ENCODE assay signal across 18 cellular contexts in the genomic region with DNA sequence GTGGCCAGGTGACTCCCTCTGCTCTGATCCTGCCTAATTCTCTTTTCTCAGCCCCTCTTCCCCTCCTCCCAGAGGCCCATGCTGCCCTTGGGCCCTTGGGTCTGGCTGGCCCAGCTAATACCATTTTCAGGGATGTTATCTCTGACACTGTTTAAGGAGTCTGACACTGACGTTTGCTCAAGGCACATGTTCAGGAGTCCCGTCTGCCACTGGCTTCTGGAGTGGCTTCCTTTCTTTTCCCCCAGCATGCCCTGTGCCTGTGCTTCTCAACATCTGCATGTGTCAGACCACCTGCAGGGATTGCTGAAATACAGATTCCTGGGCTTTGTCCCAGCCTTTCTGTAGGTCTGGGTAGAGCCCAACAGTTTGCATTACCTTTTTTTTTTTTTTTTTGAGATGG.
DNase-seq lines count a peak whose midpoint lies in the region; ATAC-seq, FAIRE-seq and TF ChIP-seq lines count a peak whose summit lies in the region.
"Had no signal": no experiment of that assay in that cellular context is flagged by ENCODE, and none has a peak within 500 bp of the region (broad histone marks: within the 10 kb centered on the region; RNA-seq: fewer than 3 reads in every experiment).

No MANE protein-coding gene starts in this region.

- CTCF ChIA-PET in H1 (lab: Charles Lee; ENCODE audit: partially characterized antibody) = interaction anchor here (0.6 to 0.7 kb wide), 3 partner anchors 20 to 48 kb away, joined by 3 to 4 read pairs (median 3); no protein-coding TSS in a partner anchor

- H3K18ac ChIP-seq in H1 (ENCODE audit: extremely low read depth, low read length) = no peak overlapping the region; the same call in 1 of the 2 replicates

- POLR2A ChIA-PET in H1 (lab: Charles Lee; ENCODE audit: partially characterized antibody) = interaction anchor here (1.2 kb wide), 1 partner anchor 104 kb away, joined by 3 read pairs; no protein-coding TSS in a partner anchor

- no peak for TF ChIP-seq POLR2A in H1 (IDR thresholded peaks at IDR 0.05; ENCODE audit: control extremely low read depth in 1 of 2, low read depth in 2 of 2, low read length in 2 of 2)

- no peak for ATAC-seq in GM18873 (IDR thresholded peaks at IDR 0.05; ENCODE audit: low FRiP score, unreplicated experiment)
- ATAC-seq: GM12878, HepG2 had no signal

- H2BK120ac ChIP-seq in H1 (replicated peaks; ENCODE audit: low read depth, low read length) = no peak overlapping the region

- intact Hi-C loops in posterior vena cava (cut with DNase I) = no loop called here

- no peak overlapping the region for H3K23ac ChIP-seq in H1 (ENCODE audit: insufficient read length)

- H3K36me3 ChIP-seq in H7 (replicated peaks; ENCODE audit: control insufficient read depth, insufficient read depth, low read length) (no peaks in the 10 kb centered on the region), H1 (ENCODE audit: control insufficient read depth in 2 of 4, insufficient read depth in 4 of 4, low read length in 3 of 4) (no peaks in the 10 kb centered on the region)

- no peak overlapping the region for H3K4ac ChIP-seq in H1 (replicated peaks; ENCODE audit: insufficient read length, low read depth, low read length)

- peaks cover 0 to 1% of the 10 kb centered on the region in 2 experiments for H4K20me1 ChIP-seq in H1 (replicated peaks in 1 of 2; ENCODE audit: control insufficient read depth in 1 of 2, insufficient read depth in 2 of 2, low read length in 2 of 2)

- H3K56ac ChIP-seq in H1 (replicated peaks; ENCODE audit: insufficient read length, low read depth, low read length) = no peak overlapping the region

- WGBS in H1 (ENCODE audit: extremely low coverage in 1 of 2, insufficient coverage in 1 of 2, insufficient read length in 1 of 2, insufficient replicate concordance in 2 of 2, low coverage in 1 of 2, low lambda C conversion rate in 2 of 2, missing lambda C conversion rate in 1 of 2), 2 experiments = 72% methylated on average over 2 of the region's 2 CpGs; no CpG with 5 or more reads in 1 of the 2 experiments

- no peak overlapping the region for H2AFZ ChIP-seq in H1 (ENCODE audit: low read length)

- H2BK5ac ChIP-seq in H1 (ENCODE audit: low read depth, low read length) = no peak overlapping the region

- H2BK20ac ChIP-seq in H1 (ENCODE audit: low read length) = no peak overlapping the region

- H2BK15ac ChIP-seq in H1 (ENCODE audit: low read length) = peak overlapping the region; percentile 61; the same call in 1 of the 2 replicates

- no peak for TF ChIP-seq CTCF in H1 (IDR thresholded peaks at IDR 0.05; ENCODE audit: control extremely low read depth in 1 of 3, insufficient read depth in 1 of 3, low read depth in 1 of 3, low read length in 3 of 3)

- FAIRE-seq in H1 (lab: Jason Lieb, UNC) = no peak
- FAIRE-seq: GM12878, GM18507, HepG2, HTR-8/SVneo had no signal

- H2BK12ac ChIP-seq in H1 (ENCODE audit: low read depth, low read length) = no peak overlapping the region

- TF ChIP-seq EP300 in H1 (IDR thresholded peaks at IDR 0.05; ENCODE audit: borderline replicate concordance in 1 of 2, low read depth in 2 of 2, low read length in 2 of 2) = no peak

- no peaks in the 10 kb centered on the region for H3K79me2 ChIP-seq in H1 (ENCODE audit: control insufficient read depth in 1 of 2, insufficient read depth in 2 of 2, low read length in 2 of 2)

- H3K79me1 ChIP-seq in H1 (ENCODE audit: low read depth, low read length) = no peaks in the 10 kb centered on the region

- no peak overlapping the region for H2AK5ac ChIP-seq in H1 (ENCODE audit: low read depth, low read length)

- no peaks in the 10 kb centered on the region for H3K23me2 ChIP-seq in H1 (ENCODE audit: low read depth, low read length)

- H3K4me3 ChIP-seq in H7 (ENCODE audit: insufficient read depth, low read depth, low read length) (no peak overlapping the region), H1 (ENCODE audit: extremely low read depth in 1 of 4, insufficient read depth in 2 of 4, low read depth in 3 of 4, low read length in 4 of 4) (no peak overlapping the region)
- H3K4me3 ChIP-seq: GM12878 had no signal

- H3K14ac ChIP-seq in H1 (ENCODE audit: insufficient read length) = no peak overlapping the region

- H3K27me3 ChIP-seq in H7 (ENCODE audit: control insufficient read depth, insufficient read depth, low read length) (no peaks in the 10 kb centered on the region), H1 (replicated peaks in 1 of 4; ENCODE audit: control insufficient read depth in 3 of 4, extremely low read depth in 1 of 4, insufficient read depth in 3 of 4, low read length in 3 of 4) (no peaks in the 10 kb centered on the region)

- no peaks in the 10 kb centered on the region for H3K9me3 ChIP-seq in H1 (ENCODE audit: insufficient read depth in 2 of 2, low read depth in 1 of 2, low read length in 1 of 2)

- no peak overlapping the region for H4K91ac ChIP-seq in H1 (replicated peaks; ENCODE audit: insufficient read length, low read length)

- TF ChIP-seq RAD21 in H1 (IDR thresholded peaks at IDR 0.05 in 1 of 2, conservative IDR thresholded peaks at IDR 0.05 in 1 of 2; ENCODE audit: low read depth in 2 of 2, low read length in 2 of 2) = no peak

- H3K4me1 ChIP-seq in H1 (replicated peaks in 1 of 4; ENCODE audit: control insufficient read depth in 3 of 4, insufficient read depth in 4 of 4, low read length in 3 of 4) = peaks cover 0 to 6% (median 3%) of the 10 kb centered on the region in 4 experiments; a peak in 4 of 7 replicates

- DNase-seq in activated CD8-positive, alpha-beta memory T cell treated with anti-CD3 and anti-CD28 coated beads, Interleukin-2, amount 50 U/mL, for 4 hours = peak; percentile 8
- no peak for DNase-seq in activated CD8-positive, alpha-beta memory T cell treated with anti-CD3 and anti-CD28 coated beads for 24 hours
- DNase-seq in H7 (peak; percentile 11), H1 (ENCODE audit: low read depth in 1 of 2, low spot score in 2 of 2) (no peak), posterior vena cava (ENCODE audit: low spot score) (peak; percentile 36), NCI-H524 (lab: John Stamatoyannopoulos, UW) (no peak), NCI-H345 (lab: John Stamatoyannopoulos, UW) (no peak)
- DNase-seq: Calu3; CD4-positive, CD25-positive, alpha-beta regulatory T cell; DMS 273 treated with DMSO at 0.1 percent for 48 hours; GOT3; HCEC 1CT had no signal

- H3K27ac ChIP-seq in H1 (ENCODE audit: low read depth, low read length) = no peak overlapping the region
- H3K27ac ChIP-seq: 22Rv1 had no signal

- H4K8ac ChIP-seq in H1 (ENCODE audit: extremely low read depth, insufficient read depth, low read length) = no peak overlapping the region

- no peak overlapping the region for H4K5ac ChIP-seq in H1 (ENCODE audit: insufficient read length, low read depth, low read length)

- no peak overlapping the region for H3K4me2 ChIP-seq in H1 (ENCODE audit: insufficient read depth in 1 of 2, low read depth in 2 of 2, low read length in 2 of 2)

- H3K9ac ChIP-seq in H1 (replicated peaks in 1 of 4; ENCODE audit: extremely low read depth in 1 of 4, low read depth in 3 of 4, low read length in 3 of 4) = no peak overlapping the region

TF ChIP-seq in H1, 55 proteins besides CTCF, POLR2A, EP300 and RAD21:
- TF ChIP-seq MAFK (IDR thresholded peaks at IDR 0.05; ENCODE audit: low read depth, low read length) (no peak), NRF1 (IDR thresholded peaks at IDR 0.05; ENCODE audit: low read depth, low read length) (no peak), CBX5 (IDR thresholded peaks at IDR 0.05; ENCODE audit: low read depth, low read length) (no peak), CTBP2 (IDR thresholded peaks at IDR 0.05; ENCODE audit: borderline replicate concordance, insufficient read depth, insufficient read length, low read length) (no peak), GABPA (IDR thresholded peaks at IDR 0.05; ENCODE audit: borderline replicate concordance, insufficient read depth, low read length) (no peak), KDM4A (IDR thresholded peaks at IDR 0.05; ENCODE audit: low read depth, low read length, severe bottlenecking) (no peak), NANOG (IDR thresholded peaks at IDR 0.05; ENCODE audit: insufficient read depth, low read depth, low read length, poor library complexity, severe bottlenecking) (no peak), EGR1 (IDR thresholded peaks at IDR 0.05; ENCODE audit: borderline replicate concordance, low read depth, low read length) (no peak), SP2 (IDR thresholded peaks at IDR 0.05; ENCODE audit: low read length) (no peak)

Comparison
In these comparisons a context has a peak if more than half of its experiments do, and no peak if none do; other contexts are left out.
1. DNase-seq: peak in activated CD8-positive, alpha-beta memory T cell treated with anti-CD3 and anti-CD28 coated beads, Interleukin-2, amount 50 U/mL, for 4 hours (single experiment), H7 (single experiment) and posterior vena cava (single experiment); none in activated CD8-positive, alpha-beta memory T cell treated with anti-CD3 and anti-CD28 coated beads for 24 hours (single experiment), H1 (0 of 2), NCI-H524 (0 of 2) and NCI-H345 (single experiment).